In genomic region chr19:58357798-58358145, GRCh38 we compare ENCODE assay signal across 1 cellular context.
TF ChIP-seq lines count a peak whose summit lies in the region.

No MANE protein-coding gene starts in this region.

TF ChIP-seq in GM23338, 12 proteins besides CTCF, POLR2A, EP300 and RAD21:
- TF ChIP-seq ETS1 (IDR thresholded peaks at IDR 0.05) (no peak), ZNF331 (CRISPR knock-in tag; IDR thresholded peaks at IDR 0.05; ENCODE audit: low read depth) (no peak), EZH2 (IDR thresholded peaks at IDR 0.05; ENCODE audit: low read depth, unreplicated experiment) (no peak), ZNF462 (CRISPR knock-in tag; IDR thresholded peaks at IDR 0.05) (no peak), REST (IDR thresholded peaks at IDR 0.05; ENCODE audit: unreplicated experiment) (no peak), CREB1 (CRISPR knock-in tag; IDR thresholded peaks at IDR 0.05; ENCODE audit: low read depth) (no peak), POLR2AphosphoS5 (IDR thresholded peaks at IDR 0.05; ENCODE audit: low read depth) (no peak), NANOG (IDR thresholded peaks at IDR 0.05; ENCODE audit: borderline replicate concordance) (no peak), JUNB (IDR thresholded peaks at IDR 0.05; ENCODE audit: unreplicated experiment) (no peak), ZNF114 (CRISPR knock-in tag; IDR thresholded peaks at IDR 0.05) (no peak), EZH2phosphoT487 (IDR thresholded peaks at IDR 0.05; ENCODE audit: unreplicated experiment) (no peak), STAT1 (IDR thresholded peaks at IDR 0.05; ENCODE audit: unreplicated experiment) (no peak)
